Comparison of ENCODE assay signal across 1 cellular context in the genomic region with DNA sequence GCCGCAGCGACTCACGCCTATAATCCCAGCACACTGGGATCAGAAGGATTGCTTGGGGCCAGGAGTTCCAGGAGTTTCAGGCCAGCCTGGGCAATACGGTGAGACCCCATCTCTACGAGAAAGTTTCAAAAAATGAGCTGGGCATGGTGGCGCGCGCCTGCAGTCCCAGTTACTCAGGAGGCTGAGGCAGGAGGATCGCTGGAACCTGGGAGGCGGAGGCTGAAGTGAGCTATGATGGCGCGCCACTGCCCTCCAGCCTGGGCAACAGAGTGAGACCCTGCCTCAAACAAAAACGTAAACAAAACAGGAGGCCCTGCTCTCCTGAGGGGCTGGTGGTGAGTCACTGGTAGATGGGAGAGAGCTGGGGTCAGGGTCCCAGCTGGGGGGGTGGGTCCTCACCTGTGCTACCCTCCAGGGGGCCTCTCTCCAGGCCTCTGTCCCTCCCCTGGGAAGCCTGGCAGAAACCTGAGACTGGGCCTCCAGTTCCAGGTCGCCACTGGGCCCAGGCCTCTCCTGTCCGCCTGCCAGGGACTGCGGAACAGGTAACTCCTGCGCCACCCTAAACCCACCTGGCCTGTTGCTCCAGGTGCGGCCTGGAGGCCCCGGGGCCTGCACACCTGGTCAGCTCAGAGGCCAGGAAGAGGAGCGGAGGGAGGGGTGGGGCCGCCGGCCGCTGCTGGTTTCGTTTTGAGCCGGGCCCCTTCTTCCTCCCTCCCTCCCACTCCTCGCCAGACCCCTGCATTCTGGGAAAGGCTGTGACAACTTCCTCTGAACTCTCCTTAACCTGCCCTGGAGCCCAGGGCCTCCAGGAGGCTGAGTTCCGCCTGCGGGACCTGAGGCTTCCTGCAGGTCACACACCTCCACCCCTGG.
TF ChIP-seq lines count a peak whose summit lies in the region.

No MANE protein-coding gene starts in this region.

TF ChIP-seq in K562, 482 proteins besides CTCF, POLR2A, EP300 and RAD21 (continued from another document and continues in another):
- TF ChIP-seq, protein P1, sequence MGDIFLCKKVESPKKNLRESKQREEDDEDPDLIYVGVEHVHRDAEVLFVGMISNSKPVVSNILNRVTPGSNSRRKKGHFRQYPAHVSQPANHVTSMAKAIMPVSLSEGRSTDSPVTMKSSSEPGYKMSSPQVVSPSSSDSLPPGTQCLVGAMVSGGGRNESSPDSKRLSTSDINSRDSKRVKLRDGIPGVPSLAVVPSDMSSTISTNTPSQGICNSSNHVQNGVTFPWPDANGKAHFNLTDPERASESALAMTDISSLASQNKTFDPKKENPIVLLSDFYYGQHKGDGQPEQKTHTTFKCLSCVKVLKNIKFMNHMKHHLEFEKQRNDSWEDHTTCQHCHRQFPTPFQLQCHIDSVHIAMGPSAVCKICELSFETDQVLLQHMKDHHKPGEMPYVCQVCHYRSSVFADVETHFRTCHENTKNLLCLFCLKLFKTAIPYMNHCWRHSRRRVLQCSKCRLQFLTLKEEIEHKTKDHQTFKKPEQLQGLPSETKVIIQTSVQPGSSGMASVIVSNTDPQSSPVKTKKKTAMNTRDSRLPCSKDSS (IDR thresholded peaks at IDR 0.05; ENCODE audit: low read depth, partially characterized antibody): no peak
- TF ChIP-seq NCOA1 (IDR thresholded peaks at IDR 0.05; ENCODE audit: low read depth): no peak
- TF ChIP-seq, protein P2, sequence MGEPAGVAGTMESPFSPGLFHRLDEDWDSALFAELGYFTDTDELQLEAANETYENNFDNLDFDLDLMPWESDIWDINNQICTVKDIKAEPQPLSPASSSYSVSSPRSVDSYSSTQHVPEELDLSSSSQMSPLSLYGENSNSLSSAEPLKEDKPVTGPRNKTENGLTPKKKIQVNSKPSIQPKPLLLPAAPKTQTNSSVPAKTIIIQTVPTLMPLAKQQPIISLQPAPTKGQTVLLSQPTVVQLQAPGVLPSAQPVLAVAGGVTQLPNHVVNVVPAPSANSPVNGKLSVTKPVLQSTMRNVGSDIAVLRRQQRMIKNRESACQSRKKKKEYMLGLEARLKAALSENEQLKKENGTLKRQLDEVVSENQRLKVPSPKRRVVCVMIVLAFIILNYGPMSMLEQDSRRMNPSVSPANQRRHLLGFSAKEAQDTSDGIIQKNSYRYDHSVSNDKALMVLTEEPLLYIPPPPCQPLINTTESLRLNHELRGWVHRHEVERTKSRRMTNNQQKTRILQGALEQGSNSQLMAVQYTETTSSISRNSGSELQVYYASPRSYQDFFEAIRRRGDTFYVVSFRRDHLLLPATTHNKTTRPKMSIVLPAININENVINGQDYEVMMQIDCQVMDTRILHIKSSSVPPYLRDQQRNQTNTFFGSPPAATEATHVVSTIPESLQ (CRISPR knock-in tag; IDR thresholded peaks at IDR 0.05): no peak
- no peak for TF ChIP-seq RBM34 (IDR thresholded peaks at IDR 0.05; ENCODE audit: borderline replicate concordance, insufficient read depth, low read length)
- no peak for TF ChIP-seq ZNF77 (CRISPR knock-in tag; IDR thresholded peaks at IDR 0.05)
- TF ChIP-seq, protein P3, sequence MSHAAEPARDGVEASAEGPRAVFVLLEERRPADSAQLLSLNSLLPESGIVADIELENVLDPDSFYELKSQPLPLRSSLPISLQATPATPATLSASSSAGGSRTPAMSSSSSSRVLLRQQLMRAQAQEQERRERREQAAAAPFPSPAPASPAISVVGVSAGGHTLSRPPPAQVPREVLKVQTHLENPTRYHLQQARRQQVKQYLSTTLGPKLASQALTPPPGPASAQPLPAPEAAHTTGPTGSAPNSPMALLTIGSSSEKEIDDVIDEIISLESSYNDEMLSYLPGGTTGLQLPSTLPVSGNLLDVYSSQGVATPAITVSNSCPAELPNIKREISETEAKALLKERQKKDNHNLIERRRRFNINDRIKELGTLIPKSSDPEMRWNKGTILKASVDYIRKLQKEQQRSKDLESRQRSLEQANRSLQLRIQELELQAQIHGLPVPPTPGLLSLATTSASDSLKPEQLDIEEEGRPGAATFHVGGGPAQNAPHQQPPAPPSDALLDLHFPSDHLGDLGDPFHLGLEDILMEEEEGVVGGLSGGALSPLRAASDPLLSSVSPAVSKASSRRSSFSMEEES (CRISPR knock-in tag; IDR thresholded peaks at IDR 0.05): no peak
- no peak for TF ChIP-seq ATF1 (CRISPR knock-in tag; IDR thresholded peaks at IDR 0.05)
- TF ChIP-seq ATF1 (tag; IDR thresholded peaks at IDR 0.05): no peak
- TF ChIP-seq MAZ (CRISPR knock-in tag; conservative IDR thresholded peaks at IDR 0.05 in 1 of 2, IDR thresholded peaks at IDR 0.05 in 1 of 2): no peak
- TF ChIP-seq EP400 (IDR thresholded peaks at IDR 0.05): no peak
- TF ChIP-seq, protein P4, sequence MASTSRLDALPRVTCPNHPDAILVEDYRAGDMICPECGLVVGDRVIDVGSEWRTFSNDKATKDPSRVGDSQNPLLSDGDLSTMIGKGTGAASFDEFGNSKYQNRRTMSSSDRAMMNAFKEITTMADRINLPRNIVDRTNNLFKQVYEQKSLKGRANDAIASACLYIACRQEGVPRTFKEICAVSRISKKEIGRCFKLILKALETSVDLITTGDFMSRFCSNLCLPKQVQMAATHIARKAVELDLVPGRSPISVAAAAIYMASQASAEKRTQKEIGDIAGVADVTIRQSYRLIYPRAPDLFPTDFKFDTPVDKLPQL (IDR thresholded peaks at IDR 0.05; ENCODE audit: extremely low read depth, insufficient read length): no peak
- TF ChIP-seq, protein P5, sequence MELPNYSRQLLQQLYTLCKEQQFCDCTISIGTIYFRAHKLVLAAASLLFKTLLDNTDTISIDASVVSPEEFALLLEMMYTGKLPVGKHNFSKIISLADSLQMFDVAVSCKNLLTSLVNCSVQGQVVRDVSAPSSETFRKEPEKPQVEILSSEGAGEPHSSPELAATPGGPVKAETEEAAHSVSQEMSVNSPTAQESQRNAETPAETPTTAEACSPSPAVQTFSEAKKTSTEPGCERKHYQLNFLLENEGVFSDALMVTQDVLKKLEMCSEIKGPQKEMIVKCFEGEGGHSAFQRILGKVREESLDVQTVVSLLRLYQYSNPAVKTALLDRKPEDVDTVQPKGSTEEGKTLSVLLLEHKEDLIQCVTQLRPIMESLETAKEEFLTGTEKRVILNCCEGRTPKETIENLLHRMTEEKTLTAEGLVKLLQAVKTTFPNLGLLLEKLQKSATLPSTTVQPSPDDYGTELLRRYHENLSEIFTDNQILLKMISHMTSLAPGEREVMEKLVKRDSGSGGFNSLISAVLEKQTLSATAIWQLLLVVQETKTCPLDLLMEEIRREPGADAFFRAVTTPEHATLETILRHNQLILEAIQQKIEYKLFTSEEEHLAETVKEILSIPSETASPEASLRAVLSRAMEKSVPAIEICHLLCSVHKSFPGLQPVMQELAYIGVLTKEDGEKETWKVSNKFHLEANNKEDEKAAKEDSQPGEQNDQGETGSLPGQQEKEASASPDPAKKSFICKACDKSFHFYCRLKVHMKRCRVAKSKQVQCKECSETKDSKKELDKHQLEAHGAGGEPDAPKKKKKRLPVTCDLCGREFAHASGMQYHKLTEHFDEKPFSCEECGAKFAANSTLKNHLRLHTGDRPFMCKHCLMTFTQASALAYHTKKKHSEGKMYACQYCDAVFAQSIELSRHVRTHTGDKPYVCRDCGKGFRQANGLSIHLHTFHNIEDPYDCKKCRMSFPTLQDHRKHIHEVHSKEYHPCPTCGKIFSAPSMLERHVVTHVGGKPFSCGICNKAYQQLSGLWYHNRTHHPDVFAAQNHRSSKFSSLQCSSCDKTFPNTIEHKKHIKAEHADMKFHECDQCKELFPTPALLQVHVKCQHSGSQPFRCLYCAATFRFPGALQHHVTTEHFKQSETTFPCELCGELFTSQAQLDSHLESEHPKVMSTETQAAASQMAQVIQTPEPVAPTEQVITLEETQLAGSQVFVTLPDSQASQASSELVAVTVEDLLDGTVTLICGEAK (IDR thresholded peaks at IDR 0.05): 0 out of 2 replicates have a peak, but pooled peaks have one; percentile 48
- TF ChIP-seq, protein P5 (CRISPR knock-in tag; IDR thresholded peaks at IDR 0.05): no peak
- no peak for TF ChIP-seq HNRNPH1 (optimal IDR thresholded peaks at IDR 0.05; ENCODE audit: low read depth, low read length)
- no peak for TF ChIP-seq RNF2 (IDR thresholded peaks at IDR 0.05)
- TF ChIP-seq C11orf30 (IDR thresholded peaks at IDR 0.05; ENCODE audit: low read depth): no peak
- TF ChIP-seq STAT5A (IDR thresholded peaks at IDR 0.05; ENCODE audit: borderline replicate concordance, low read length): no peak
- no peak for TF ChIP-seq MAFF (IDR thresholded peaks at IDR 0.05; ENCODE audit: low read length)
- TF ChIP-seq, protein P6, sequence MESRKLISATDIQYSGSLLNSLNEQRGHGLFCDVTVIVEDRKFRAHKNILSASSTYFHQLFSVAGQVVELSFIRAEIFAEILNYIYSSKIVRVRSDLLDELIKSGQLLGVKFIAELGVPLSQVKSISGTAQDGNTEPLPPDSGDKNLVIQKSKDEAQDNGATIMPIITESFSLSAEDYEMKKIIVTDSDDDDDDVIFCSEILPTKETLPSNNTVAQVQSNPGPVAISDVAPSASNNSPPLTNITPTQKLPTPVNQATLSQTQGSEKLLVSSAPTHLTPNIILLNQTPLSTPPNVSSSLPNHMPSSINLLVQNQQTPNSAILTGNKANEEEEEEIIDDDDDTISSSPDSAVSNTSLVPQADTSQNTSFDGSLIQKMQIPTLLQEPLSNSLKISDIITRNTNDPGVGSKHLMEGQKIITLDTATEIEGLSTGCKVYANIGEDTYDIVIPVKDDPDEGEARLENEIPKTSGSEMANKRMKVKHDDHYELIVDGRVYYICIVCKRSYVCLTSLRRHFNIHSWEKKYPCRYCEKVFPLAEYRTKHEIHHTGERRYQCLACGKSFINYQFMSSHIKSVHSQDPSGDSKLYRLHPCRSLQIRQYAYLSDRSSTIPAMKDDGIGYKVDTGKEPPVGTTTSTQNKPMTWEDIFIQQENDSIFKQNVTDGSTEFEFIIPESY (CRISPR knock-in tag; IDR thresholded peaks at IDR 0.05): peak; percentile 72; the same call in 1 of the 2 replicates
- no peak for TF ChIP-seq ZKSCAN1 (IDR thresholded peaks at IDR 0.05; ENCODE audit: low read depth, low read length)
- TF ChIP-seq ZNF311 (CRISPR knock-in tag; IDR thresholded peaks at IDR 0.05): no peak
